ENCODE assay signal across 10 cellular contexts in the genomic region with DNA sequence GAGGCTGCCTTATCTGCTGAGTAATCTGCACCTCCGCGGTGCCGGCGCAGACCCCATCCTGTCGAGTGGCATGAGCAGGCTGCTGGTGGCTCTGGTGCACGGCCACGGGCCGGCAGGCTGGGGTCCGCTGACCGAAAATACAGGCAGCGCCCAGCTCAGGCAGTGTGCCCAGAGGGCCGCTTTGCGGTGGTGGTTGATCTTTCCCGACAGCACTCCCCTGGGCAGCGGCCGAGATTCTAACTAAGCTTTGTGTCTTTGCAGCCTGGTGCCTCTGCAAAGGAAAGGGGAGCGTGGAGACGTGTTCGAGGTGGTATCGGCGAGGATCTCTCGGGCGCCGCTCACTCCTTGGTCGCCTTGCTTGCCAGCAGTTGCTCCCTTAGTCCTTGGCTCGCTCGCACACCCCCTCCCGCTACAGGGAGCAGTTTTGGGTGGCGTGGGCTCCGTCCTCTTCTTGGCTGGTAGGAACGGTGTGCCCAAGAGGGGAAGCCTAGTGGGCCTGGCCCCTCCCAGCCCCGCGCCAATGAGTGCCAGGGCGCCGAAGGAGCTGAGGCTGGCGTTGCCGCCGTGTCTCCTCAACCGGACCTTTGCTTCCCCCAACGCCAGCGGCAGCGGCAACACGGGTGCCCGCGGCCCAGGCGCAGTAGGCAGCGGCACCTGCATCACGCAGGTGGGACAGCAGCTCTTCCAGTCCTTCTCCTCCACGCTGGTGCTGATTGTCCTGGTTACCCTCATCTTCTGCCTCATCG. TPM values are rescaled to one million over a fixed set of nuclear protein-coding genes. Genes with fewer than 3 reads are reported as not detected.
DNase-seq lines count a peak whose midpoint lies in the region; ATAC-seq and TF ChIP-seq lines count a peak whose summit lies in the region.
"Had no signal": no experiment of that assay in that cellular context is flagged by ENCODE, and none has a peak within 500 bp of the region (broad histone marks: within the 10 kb centered on the region; RNA-seq: fewer than 3 reads in every experiment).

No MANE protein-coding gene starts in this region.

- no peak overlapping the region for H3K14ac ChIP-seq in H9 (ENCODE audit: insufficient read depth, low read length)

- H3K4me2 ChIP-seq in H9 (ENCODE audit: insufficient read depth, insufficient read length, low read length), result peak overlapping the region; percentile 64

- WGBS in H9 (ENCODE audit: extremely low coverage, insufficient read length, low lambda C conversion rate), result no CpG with 5 or more reads among the region's 50 CpGs

- H3K9me3 ChIP-seq in H9 (ENCODE audit: control insufficient read depth, low read depth, low read length) (no peaks in the 10 kb centered on the region), WERI-Rb-1 (ENCODE audit: severe bottlenecking) (no peaks in the 10 kb centered on the region), skeletal muscle tissue (ENCODE audit: control insufficient read depth in 3 of 3, low read length in 3 of 3) (no peaks in the 10 kb centered on the region)

- H2BK120ac ChIP-seq in H9 (ENCODE audit: low read depth, low read length, poor library complexity, severe bottlenecking), result no peak overlapping the region

- no peak overlapping the region for H4K8ac ChIP-seq in H9 (replicated peaks; ENCODE audit: insufficient read length, low read depth, low read length)

- no peak overlapping the region for H2AK5ac ChIP-seq in H9 (ENCODE audit: insufficient read length, low read length)

- no peak overlapping the region for H3K4ac ChIP-seq in H9 (ENCODE audit: low read depth, low read length)

- H3K27ac Mint-ChIP-seq in H9, result no peak overlapping the region
- H3K27ac Mint-ChIP-seq in activated naive CD8-positive, alpha-beta T cell treated with anti-CD3 and anti-CD28 coated beads, Interleukin-2, amount 50 U/mL, for 24 hours, result no peak overlapping the region
- no peak overlapping the region for H3K27ac Mint-ChIP-seq in stimulated activated memory B cell treated with anti-CD40 and anti-IgM and Interleukin-4, amounts not matched to agents 10 μg/mL and 1 μg/mL and 100 μg/mL, for 72 hours
- H3K27ac Mint-ChIP-seq in activated CD8-positive, alpha-beta memory T cell treated with anti-CD3 and anti-CD28 coated beads, Interleukin-2, amount 10 ng/mL, durations not matched to agents 7 days and 5 days, result no peak overlapping the region
- H3K27ac Mint-ChIP-seq: activated naive CD8-positive, alpha-beta T cell had no signal

- no peaks in the 10 kb centered on the region for H4K20me1 ChIP-seq in H9 (ENCODE audit: control insufficient read depth, insufficient read depth, insufficient read length)

- peak; percentile 64 for ATAC-seq in left ventricle myocardium superior
- no peak for ATAC-seq in activated naive CD8-positive, alpha-beta T cell treated with anti-CD3 and anti-CD28 coated beads, Interleukin-2, amount 50 U/mL, for 24 hours
- no peak for ATAC-seq in stimulated activated memory B cell treated with anti-CD40 and anti-IgM and Interleukin-4, amounts not matched to agents 10 μg/mL and 1 μg/mL and 100 μg/mL, for 72 hours
- no peak for ATAC-seq in activated CD8-positive, alpha-beta memory T cell treated with anti-CD3 and anti-CD28 coated beads, Interleukin-2, amount 10 ng/mL, durations not matched to agents 7 days and 5 days

- H3K36me3 Mint-ChIP-seq in H9 (ENCODE audit: insufficient read depth in 1 of 3, low read depth in 3 of 3), result peaks cover 0 to 2% (median 0%) of the 10 kb centered on the region in 3 experiments; a peak in 2 of 7 replicates
- H3K36me3 Mint-ChIP-seq in activated naive CD8-positive, alpha-beta T cell treated with anti-CD3 and anti-CD28 coated beads, Interleukin-2, amount 50 U/mL, for 24 hours (ENCODE audit: low read depth), result peaks cover 2% of the 10 kb centered on the region
- H3K36me3 Mint-ChIP-seq in stimulated activated memory B cell treated with anti-CD40 and anti-IgM and Interleukin-4, amounts not matched to agents 10 μg/mL and 1 μg/mL and 100 μg/mL, for 72 hours, result peaks cover 6% of the 10 kb centered on the region
- no peaks in the 10 kb centered on the region for H3K36me3 Mint-ChIP-seq in activated CD8-positive, alpha-beta memory T cell treated with anti-CD3 and anti-CD28 coated beads, Interleukin-2, amount 10 ng/mL, durations not matched to agents 7 days and 5 days
- H3K36me3 Mint-ChIP-seq: activated naive CD8-positive, alpha-beta T cell had no signal

- no peak overlapping the region for H2BK12ac ChIP-seq in H9 (ENCODE audit: insufficient read length, low read depth, low read length)

- no peaks in the 10 kb centered on the region for H3K79me1 ChIP-seq in H9 (ENCODE audit: insufficient read depth, low read depth, low read length, poor library complexity, severe bottlenecking)

- peaks cover 17% of the 10 kb centered on the region for H3K23me2 ChIP-seq in H9 (ENCODE audit: insufficient read length, low read depth, low read length, poor library complexity, severe bottlenecking)

- H3K4me1 ChIP-seq in H9 (ENCODE audit: insufficient read depth, low read length) (no peaks in the 10 kb centered on the region), skeletal muscle tissue (ENCODE audit: control insufficient read depth in 3 of 3, insufficient read depth in 3 of 3, low read length in 3 of 3) (peaks cover 14 to 17% (median 15%) of the 10 kb centered on the region in 3 donors)

- H3K4me1 Mint-ChIP-seq in H9, result peaks cover 8 to 19% of the 10 kb centered on the region in 2 experiments
- H3K4me1 Mint-ChIP-seq in activated naive CD8-positive, alpha-beta T cell treated with anti-CD3 and anti-CD28 coated beads, Interleukin-2, amount 50 U/mL, for 24 hours, result peaks cover 2% of the 10 kb centered on the region
- no peaks in the 10 kb centered on the region for H3K4me1 Mint-ChIP-seq in stimulated activated memory B cell treated with anti-CD40 and anti-IgM and Interleukin-4, amounts not matched to agents 10 μg/mL and 1 μg/mL and 100 μg/mL, for 72 hours
- no peaks in the 10 kb centered on the region for H3K4me1 Mint-ChIP-seq in activated CD8-positive, alpha-beta memory T cell treated with anti-CD3 and anti-CD28 coated beads, Interleukin-2, amount 10 ng/mL, durations not matched to agents 7 days and 5 days

- H2BK15ac ChIP-seq in H9 (ENCODE audit: low read depth, low read length), result no peak overlapping the region

- CTCF ChIA-PET in activated CD8-positive, alpha-beta memory T cell treated with anti-CD3 and anti-CD28 coated beads, Interleukin-2, amount 10 ng/mL, durations not matched to agents 7 days and 5 days (lab: Charles Lee), result no interaction called here

- peaks cover 26% of the 10 kb centered on the region; the same call in 1 of the 2 replicates for H3K27me3 ChIP-seq in H9 (ENCODE audit: insufficient read depth, low read length)
- no peaks in the 10 kb centered on the region for H3K27me3 ChIP-seq in WERI-Rb-1 (ENCODE audit: insufficient read depth, low read depth, severe bottlenecking)
- H3K27me3 ChIP-seq in skeletal muscle tissue (ENCODE audit: control insufficient read depth in 3 of 3, insufficient read depth in 3 of 3, low read length in 3 of 3), result peaks cover 28 to 52% (median 33%) of the 10 kb centered on the region in 3 donors

- no peak overlapping the region for H4K5ac ChIP-seq in H9 (ENCODE audit: insufficient read length, low read depth, low read length)

- no peak overlapping the region for H3K56ac ChIP-seq in H9 (ENCODE audit: insufficient read length, low read depth, low read length)

- H3K9ac ChIP-seq in H9 (ENCODE audit: extremely low read depth, insufficient read length, low read length) (no peak overlapping the region), skeletal muscle tissue (ENCODE audit: low read depth in 1 of 3, low read length in 3 of 3) (peak overlapping the region in 2 of 3 donors; percentile 23 to 50)

- intact Hi-C loops in left ventricle myocardium superior (cut with micrococcal nuclease), result no loop called here

- no peak overlapping the region for H3K27ac ChIP-seq in H9 (ENCODE audit: insufficient read length, low read depth, low read length)
- H3K27ac ChIP-seq in WERI-Rb-1, result no peak overlapping the region
- H3K27ac ChIP-seq in skeletal muscle tissue (ENCODE audit: low read depth, low read length), result no peak overlapping the region

- peak overlapping the region; percentile 54 for H3K4me3 ChIP-seq in WERI-Rb-1 (ENCODE audit: low read depth, low read length)
- H3K4me3 ChIP-seq in skeletal muscle tissue (ENCODE audit: low read length in 3 of 3), result peak overlapping the region; percentile 40 to 58 (median 52)

- no peaks in the 10 kb centered on the region for H3K79me2 ChIP-seq in H9 (ENCODE audit: insufficient read depth, low read length)

- TF ChIP-seq CTCF in H9 (conservative IDR thresholded peaks at IDR 0.05) (no peak), WERI-Rb-1 (IDR thresholded peaks at IDR 0.05; ENCODE audit: low read depth, low read length) (peak; percentile 52)

- no peaks in the 10 kb centered on the region for H3K36me3 ChIP-seq in WERI-Rb-1
- H3K36me3 ChIP-seq in skeletal muscle tissue (ENCODE audit: control insufficient read depth in 3 of 3, insufficient read depth in 3 of 3, low read length in 3 of 3), result no peaks in the 10 kb centered on the region

- H3K23ac ChIP-seq in H9 (ENCODE audit: insufficient read length, low read depth, low read length), result no peak overlapping the region

- no peak overlapping the region for H4K91ac ChIP-seq in H9 (ENCODE audit: insufficient read length, low read depth, low read length)

- H3K27me3 Mint-ChIP-seq in H9 (ENCODE audit: low read depth), result peaks cover 62% of the 10 kb centered on the region
- peaks cover 32% of the 10 kb centered on the region for H3K27me3 Mint-ChIP-seq in activated naive CD8-positive, alpha-beta T cell treated with anti-CD3 and anti-CD28 coated beads, Interleukin-2, amount 50 U/mL, for 24 hours
- H3K27me3 Mint-ChIP-seq in stimulated activated memory B cell treated with anti-CD40 and anti-IgM and Interleukin-4, amounts not matched to agents 10 μg/mL and 1 μg/mL and 100 μg/mL, for 72 hours, result peaks cover 44% of the 10 kb centered on the region
- H3K27me3 Mint-ChIP-seq in activated CD8-positive, alpha-beta memory T cell treated with anti-CD3 and anti-CD28 coated beads, Interleukin-2, amount 10 ng/mL, durations not matched to agents 7 days and 5 days, result peaks cover 26% of the 10 kb centered on the region

- no peak overlapping the region for H2AFZ ChIP-seq in H9 (ENCODE audit: low read length)

- DNase-seq in H9, result peak; percentile 44
- DNase-seq in WERI-Rb-1, result peak; percentile 31
- peak; percentile 35 for DNase-seq in left ventricle myocardium superior
- no peak for DNase-seq in activated naive CD8-positive, alpha-beta T cell treated with anti-CD3 and anti-CD28 coated beads, Interleukin-2, amount 50 U/mL, for 24 hours
- DNase-seq in GDM1 (lab: John Stamatoyannopoulos, UW), result no peak
- DNase-seq in activated CD8-positive, alpha-beta memory T cell treated with anti-CD3 and anti-CD28 coated beads, Interleukin-2, amount 10 ng/mL, durations not matched to agents 7 days and 5 days, result no peak
- DNase-seq: NCI-H446 treated with DMSO at 0.1 percent for 48 hours had no signal

- no peak overlapping the region for H3K18ac ChIP-seq in H9 (ENCODE audit: insufficient read length, low read depth, low read length)

- H2BK20ac ChIP-seq in H9 (ENCODE audit: low read depth, low read length, poor library complexity, severe bottlenecking), result no peak overlapping the region

- no peaks in the 10 kb centered on the region; a peak in 1 of 5 replicates for H3K9me3 Mint-ChIP-seq in H9
- no peaks in the 10 kb centered on the region for H3K9me3 Mint-ChIP-seq in activated naive CD8-positive, alpha-beta T cell treated with anti-CD3 and anti-CD28 coated beads, Interleukin-2, amount 50 U/mL, for 24 hours
- H3K9me3 Mint-ChIP-seq in stimulated activated memory B cell treated with anti-CD40 and anti-IgM and Interleukin-4, amounts not matched to agents 10 μg/mL and 1 μg/mL and 100 μg/mL, for 72 hours, result peaks cover 4% of the 10 kb centered on the region
- no peaks in the 10 kb centered on the region for H3K9me3 Mint-ChIP-seq in activated CD8-positive, alpha-beta memory T cell treated with anti-CD3 and anti-CD28 coated beads, Interleukin-2, amount 10 ng/mL, durations not matched to agents 7 days and 5 days (ENCODE audit: low read depth)

- H2BK5ac ChIP-seq in H9 (ENCODE audit: insufficient read length, low read length), result no peak overlapping the region

- no peak overlapping the region for H3T11ph ChIP-seq in H9 (ENCODE audit: low read length)

- peak overlapping the region; percentile 60 to 85 for H3K4me3 Mint-ChIP-seq in H9
- no peak overlapping the region for H3K4me3 Mint-ChIP-seq in activated naive CD8-positive, alpha-beta T cell treated with anti-CD3 and anti-CD28 coated beads, Interleukin-2, amount 50 U/mL, for 24 hours
- no peak overlapping the region for H3K4me3 Mint-ChIP-seq in stimulated activated memory B cell treated with anti-CD40 and anti-IgM and Interleukin-4, amounts not matched to agents 10 μg/mL and 1 μg/mL and 100 μg/mL, for 72 hours
- no peak overlapping the region for H3K4me3 Mint-ChIP-seq in activated CD8-positive, alpha-beta memory T cell treated with anti-CD3 and anti-CD28 coated beads, Interleukin-2, amount 10 ng/mL, durations not matched to agents 7 days and 5 days
- H3K4me3 Mint-ChIP-seq: activated naive CD8-positive, alpha-beta T cell had no signal

RNA-seq across cellular contexts. Expression of gene C11orf87, which starts 1.3 kb away (rescaled TPM):
- 0.11 TPM in 2 replicates for total RNA-seq in H9 (2021)
- total RNA-seq in left ventricle myocardium superior, result not detected
- 0.52 TPM for total RNA-seq in skeletal muscle tissue
- not detected for total RNA-seq in activated CD8-positive, alpha-beta memory T cell treated with anti-CD3 and anti-CD28 coated beads, Interleukin-2, amount 10 ng/mL, durations not matched to agents 7 days and 5 days

Comparison
In these comparisons a context has a peak if more than half of its experiments do, and no peak if none do; other contexts are left out.
1. DNase-seq: peak in H9 (single experiment), WERI-Rb-1 (single experiment) and left ventricle myocardium superior (single experiment); none in activated naive CD8-positive, alpha-beta T cell treated with anti-CD3 and anti-CD28 coated beads, Interleukin-2, amount 50 U/mL, for 24 hours (single experiment), GDM1 (single experiment) and activated CD8-positive, alpha-beta memory T cell treated with anti-CD3 and anti-CD28 coated beads, Interleukin-2, amount 10 ng/mL, durations not matched to agents 7 days and 5 days (single experiment).
2. H3K4me3 Mint-ChIP-seq: peak in H9 (2 of 2); none in activated naive CD8-positive, alpha-beta T cell treated with anti-CD3 and anti-CD28 coated beads, Interleukin-2, amount 50 U/mL, for 24 hours (single experiment), stimulated activated memory B cell treated with anti-CD40 and anti-IgM and Interleukin-4, amounts not matched to agents 10 μg/mL and 1 μg/mL and 100 μg/mL, for 72 hours (single experiment) and activated CD8-positive, alpha-beta memory T cell treated with anti-CD3 and anti-CD28 coated beads, Interleukin-2, amount 10 ng/mL, durations not matched to agents 7 days and 5 days (single experiment).